In the genomic region with DNA sequence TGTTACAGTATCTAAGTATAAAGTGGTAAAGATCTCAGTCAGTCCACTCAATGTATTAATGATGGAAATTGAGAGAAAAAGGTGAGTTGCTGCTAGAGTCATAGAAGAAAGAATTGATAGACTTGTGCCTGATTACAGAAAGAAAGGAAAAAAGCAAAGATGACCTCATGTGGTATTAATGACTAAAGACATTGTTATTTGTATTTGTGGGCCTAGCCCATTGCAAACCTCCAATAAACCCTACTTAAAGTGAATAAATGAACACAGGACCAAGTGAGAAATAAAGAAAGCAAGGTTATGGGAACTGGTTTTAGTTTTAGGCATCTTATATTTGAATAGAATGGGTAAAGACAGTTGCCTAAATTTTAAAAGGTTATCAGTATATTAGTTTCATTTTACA, we compare ENCODE assay signal across 11 cellular contexts.
"Had no signal": no experiment of that assay in that cellular context is flagged by ENCODE, and none has a peak within 500 bp of the region (broad histone marks: within the 10 kb centered on the region; RNA-seq: fewer than 3 reads in every experiment).

No MANE protein-coding gene starts in this region.

- H3K4me1 ChIP-seq: right atrium auricular region had no signal

- H3K27ac ChIP-seq: right atrium auricular region had no signal

- H3K27me3 Mint-ChIP-seq: activated naive CD4-positive, alpha-beta T cell treated with anti-CD3 and anti-CD28 coated beads, Interleukin-2, amount 50 U/mL, for 24 hours; naive B cell; stimulated activated naive B cell treated with anti-CD40 and anti-IgM and Interleukin-4, amounts not matched to agents 10 μg/mL and 1 μg/mL and 100 μg/mL, for 72 hours had no signal

- H3K4me1 Mint-ChIP-seq: activated naive CD4-positive, alpha-beta T cell treated with anti-CD3 and anti-CD28 coated beads, Interleukin-2, amount 50 U/mL, for 24 hours; naive B cell; stimulated activated naive B cell treated with anti-CD40 and anti-IgM and Interleukin-4, amounts not matched to agents 10 μg/mL and 1 μg/mL and 100 μg/mL, for 72 hours had no signal

- H3K4me3 ChIP-seq: lung, right atrium auricular region had no signal

- H3K36me3 ChIP-seq: right atrium auricular region had no signal

- H3K27me3 ChIP-seq: right atrium auricular region had no signal

- ATAC-seq: left colon; stimulated activated naive B cell treated with anti-CD40 and anti-IgM and Interleukin-4, amounts not matched to agents 10 μg/mL and 1 μg/mL and 100 μg/mL, for 72 hours had no signal

- H3K9me3 Mint-ChIP-seq: activated naive CD4-positive, alpha-beta T cell treated with anti-CD3 and anti-CD28 coated beads, Interleukin-2, amount 50 U/mL, for 24 hours; naive B cell had no signal

- H3K4me3 Mint-ChIP-seq: activated naive CD4-positive, alpha-beta T cell treated with anti-CD3 and anti-CD28 coated beads, Interleukin-2, amount 50 U/mL, for 24 hours; naive B cell; stimulated activated naive B cell treated with anti-CD40 and anti-IgM and Interleukin-4, amounts not matched to agents 10 μg/mL and 1 μg/mL and 100 μg/mL, for 72 hours had no signal

- DNase-seq: activated CD4-positive, alpha-beta T cell treated with anti-CD3 and anti-CD28 coated beads, Interleukin-2, amount 50 U/mL, for 1 hour; activated T-cell treated with anti-CD3 and anti-CD28 coated beads for 4 hours; amniotic stem cell; hippocampal formation; left colon; naive B cell; stimulated activated CD4-positive, alpha-beta T cell treated with anti-CD3 and anti-CD28 coated beads, Interleukin-1b, Interleukin-23, amount 100 ng/mL, for 48 hours; stimulated activated naive B cell treated with anti-CD40 and anti-IgM and Interleukin-4, amounts not matched to agents 10 μg/mL and 1 μg/mL and 100 μg/mL, for 72 hours had no signal

- H3K9me3 ChIP-seq: right atrium auricular region had no signal

- H3K27ac Mint-ChIP-seq: activated naive CD4-positive, alpha-beta T cell treated with anti-CD3 and anti-CD28 coated beads, Interleukin-2, amount 50 U/mL, for 24 hours; stimulated activated naive B cell treated with anti-CD40 and anti-IgM and Interleukin-4, amounts not matched to agents 10 μg/mL and 1 μg/mL and 100 μg/mL, for 72 hours had no signal

- H3K36me3 Mint-ChIP-seq: activated naive CD4-positive, alpha-beta T cell treated with anti-CD3 and anti-CD28 coated beads, Interleukin-2, amount 50 U/mL, for 24 hours; naive B cell; stimulated activated naive B cell treated with anti-CD40 and anti-IgM and Interleukin-4, amounts not matched to agents 10 μg/mL and 1 μg/mL and 100 μg/mL, for 72 hours had no signal
